ENCODE assay signal across 8 cellular contexts in the genomic region with DNA sequence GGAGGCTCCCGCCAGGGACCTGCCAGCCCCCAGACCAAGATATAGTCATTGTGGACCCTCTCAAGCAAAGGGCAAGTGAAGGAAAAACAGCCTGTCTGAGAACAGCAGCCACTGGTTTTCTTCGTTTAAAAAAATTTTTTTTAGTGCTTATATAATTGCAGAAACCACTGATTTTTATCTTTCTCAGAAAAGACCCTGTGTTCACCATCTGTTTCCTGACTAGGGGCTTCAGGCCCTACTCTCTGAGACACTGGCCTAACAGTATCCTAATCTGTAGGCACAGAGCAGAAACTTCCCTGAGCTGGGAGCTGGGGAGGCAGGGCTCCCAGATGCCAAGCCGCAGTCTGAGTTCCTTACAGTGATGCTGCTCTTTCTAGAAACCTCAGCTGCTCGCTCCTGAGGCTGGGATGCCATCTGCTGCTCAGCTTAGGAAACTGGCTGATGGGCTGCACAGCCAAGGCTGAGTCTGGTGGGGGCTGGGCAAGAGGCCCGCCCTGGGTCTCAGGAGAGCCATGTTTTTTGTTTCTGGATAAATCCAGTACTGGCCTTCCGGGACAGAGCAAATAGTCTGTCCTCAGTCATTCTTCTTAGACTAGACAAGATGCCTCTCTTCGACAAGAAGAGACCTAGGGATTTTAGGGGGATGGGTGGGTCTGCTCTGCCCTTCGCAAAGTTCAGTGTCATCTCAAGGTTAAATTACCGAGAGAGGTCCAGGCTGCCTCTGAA. TPM values are rescaled to one million over a fixed set of nuclear protein-coding genes. Genes with fewer than 3 reads are reported as not detected.
DNase-seq lines count a peak whose midpoint lies in the region; ATAC-seq and TF ChIP-seq lines count a peak whose summit lies in the region.

No MANE protein-coding gene starts in this region.

- peak; percentile 93 for TF ChIP-seq CTCF in left ventricle myocardium inferior (IDR thresholded peaks at IDR 0.05; ENCODE audit: borderline replicate concordance)

- intact Hi-C loops in left ventricle myocardium inferior (cut with micrococcal nuclease) = no loop called here

- peaks cover 18% of the 10 kb centered on the region for H3K4me1 ChIP-seq in left ventricle myocardium inferior

- peak; percentile 66 for ATAC-seq in HG02571 (IDR thresholded peaks at IDR 0.05; ENCODE audit: unreplicated experiment)

- H3K9me3 ChIP-seq in left ventricle myocardium inferior (replicated peaks) = no peaks in the 10 kb centered on the region

- H3K27me3 ChIP-seq in left ventricle myocardium inferior (ENCODE audit: low read depth) = no peaks in the 10 kb centered on the region

- peak overlapping the region; percentile 58 for H3K27ac ChIP-seq in left ventricle myocardium inferior (replicated peaks)

- peak; percentile 90 for DNase-seq in EL
- peak; percentile 72 for DNase-seq in NCI-H146 (lab: John Stamatoyannopoulos, UW)
- peak; percentile 21 for DNase-seq in T follicular helper cell (ENCODE audit: low read depth)
- DNase-seq in amniotic stem cell (lab: John Stamatoyannopoulos, UW) = peak; percentile 83
- peak; percentile 85 for DNase-seq in left ventricle myocardium inferior
- peak; percentile 92 for DNase-seq in putamen (ENCODE audit: low spot score)
- DNase-seq in cortex of kidney (lab: John Stamatoyannopoulos, UW) = no peak

- H3K4me3 ChIP-seq in left ventricle myocardium inferior = no peak overlapping the region

- no peaks in the 10 kb centered on the region for H3K36me3 ChIP-seq in left ventricle myocardium inferior

RNA-seq across cellular contexts. Expression of gene MATR3, which starts 31.0 kb away (rescaled TPM):
- total RNA-seq in left ventricle myocardium inferior = 121 TPM
